In the genomic region with DNA sequence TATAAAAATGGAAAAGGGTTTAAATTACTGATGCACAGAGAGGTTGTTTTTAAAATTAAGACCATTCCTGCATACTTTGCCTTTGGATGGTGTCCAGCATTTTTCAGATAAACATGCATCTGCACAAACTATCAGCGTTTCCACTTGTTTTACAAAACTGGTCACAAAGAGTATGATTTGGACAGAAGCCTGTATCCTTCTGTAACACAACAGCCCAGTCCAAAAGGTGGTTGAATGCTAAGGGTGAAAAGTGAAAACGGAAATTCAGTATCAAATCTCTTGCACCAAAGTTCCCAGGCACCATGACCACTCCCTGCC, we compare ENCODE assay signal across 1 cellular context.
TF ChIP-seq lines count a peak whose summit lies in the region.

No MANE protein-coding gene starts in this region.

TF ChIP-seq in SK-N-SH, 30 proteins besides CTCF, POLR2A, EP300 and RAD21 (continued from another document):
- no peak for TF ChIP-seq TCF12 (IDR thresholded peaks at IDR 0.05)
- no peak for TF ChIP-seq CHD2 (IDR thresholded peaks at IDR 0.05; ENCODE audit: low read length, partially characterized antibody)
- TF ChIP-seq FOXM1 (IDR thresholded peaks at IDR 0.05; ENCODE audit: low read depth), result no peak
- TF ChIP-seq, protein P1, sequence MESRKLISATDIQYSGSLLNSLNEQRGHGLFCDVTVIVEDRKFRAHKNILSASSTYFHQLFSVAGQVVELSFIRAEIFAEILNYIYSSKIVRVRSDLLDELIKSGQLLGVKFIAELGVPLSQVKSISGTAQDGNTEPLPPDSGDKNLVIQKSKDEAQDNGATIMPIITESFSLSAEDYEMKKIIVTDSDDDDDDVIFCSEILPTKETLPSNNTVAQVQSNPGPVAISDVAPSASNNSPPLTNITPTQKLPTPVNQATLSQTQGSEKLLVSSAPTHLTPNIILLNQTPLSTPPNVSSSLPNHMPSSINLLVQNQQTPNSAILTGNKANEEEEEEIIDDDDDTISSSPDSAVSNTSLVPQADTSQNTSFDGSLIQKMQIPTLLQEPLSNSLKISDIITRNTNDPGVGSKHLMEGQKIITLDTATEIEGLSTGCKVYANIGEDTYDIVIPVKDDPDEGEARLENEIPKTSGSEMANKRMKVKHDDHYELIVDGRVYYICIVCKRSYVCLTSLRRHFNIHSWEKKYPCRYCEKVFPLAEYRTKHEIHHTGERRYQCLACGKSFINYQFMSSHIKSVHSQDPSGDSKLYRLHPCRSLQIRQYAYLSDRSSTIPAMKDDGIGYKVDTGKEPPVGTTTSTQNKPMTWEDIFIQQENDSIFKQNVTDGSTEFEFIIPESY (IDR thresholded peaks at IDR 0.05; ENCODE audit: borderline replicate concordance, low read depth), result no peak
- no peak for TF ChIP-seq GATA2 (CRISPR knock-in tag; IDR thresholded peaks at IDR 0.05)
TF ChIP-seq in SK-N-SH: peak in this region for 0.
